ENCODE assay signal across 11 cellular contexts in the genomic region with DNA sequence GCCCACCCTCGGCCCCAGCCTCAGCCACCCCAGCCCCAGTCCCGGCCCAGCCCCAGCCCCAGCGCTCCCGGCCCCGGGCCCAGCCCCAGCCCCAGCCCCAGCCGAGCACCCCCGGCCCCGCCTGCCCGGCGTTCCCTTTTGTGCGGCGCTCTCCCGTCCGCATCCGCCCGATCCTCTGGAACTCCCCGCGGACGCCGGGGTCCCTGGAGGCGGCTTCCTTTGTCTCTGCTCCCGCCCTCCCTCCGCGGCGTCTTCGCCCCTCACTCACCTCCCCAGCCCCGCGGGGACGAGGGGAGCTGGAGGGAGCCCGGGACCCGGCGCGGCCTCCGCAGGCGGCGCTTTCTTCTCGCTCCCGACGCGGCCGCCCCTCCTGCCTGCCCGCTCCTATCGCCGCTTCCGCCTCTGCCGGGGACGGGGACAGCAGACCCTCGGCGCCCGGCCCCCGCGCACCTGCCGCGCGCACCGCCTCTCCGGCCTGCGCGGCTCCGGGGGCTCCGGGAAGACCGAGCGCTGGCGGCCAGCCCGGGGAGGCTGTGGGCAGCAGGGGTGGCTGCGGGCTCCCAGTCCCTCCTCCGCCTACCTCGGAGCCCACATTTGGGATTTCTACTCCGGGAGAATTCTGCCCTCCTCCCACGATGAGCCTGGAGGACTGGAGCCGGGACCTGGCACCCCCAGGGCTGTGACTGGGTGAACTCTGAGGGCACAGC. TPM values are rescaled to one million over a fixed set of nuclear protein-coding genes. Genes with fewer than 3 reads are reported as not detected.
DNase-seq lines count a peak whose midpoint lies in the region; ATAC-seq and TF ChIP-seq lines count a peak whose summit lies in the region.
"Had no signal": no experiment of that assay in that cellular context is flagged by ENCODE, and none has a peak within 500 bp of the region (broad histone marks: within the 10 kb centered on the region; RNA-seq: fewer than 3 reads in every experiment).

No MANE protein-coding gene starts in this region.

- H3K27ac ChIP-seq in right atrium auricular region (no peak overlapping the region), spleen (no peak overlapping the region)

- H3K4me3 Mint-ChIP-seq in activated CD4-positive, alpha-beta T cell treated with anti-CD3 and anti-CD28 coated beads for 36 hours: peak overlapping the region; percentile 46
- H3K4me3 Mint-ChIP-seq in activated B cell treated with CpG ODN at 0.5 μM for 24 hours: peak overlapping the region; percentile 76

- H3K9me3 Mint-ChIP-seq in activated CD4-positive, alpha-beta T cell treated with anti-CD3 and anti-CD28 coated beads for 36 hours (ENCODE audit: low read depth): no peaks in the 10 kb centered on the region
- H3K9me3 Mint-ChIP-seq in activated B cell treated with CpG ODN at 0.5 μM for 24 hours: no peaks in the 10 kb centered on the region

- POLR2A ChIA-PET in activated CD4-positive, alpha-beta T cell treated with anti-CD3 and anti-CD28 coated beads for 36 hours (lab: Charles Lee): interaction anchor here (0.5 to 1.1 kb wide), 2 partner anchors 17 to 30 kb away, joined by 3 to 5 read pairs; no protein-coding TSS in a partner anchor
- POLR2A ChIA-PET in activated B cell treated with CpG ODN at 0.5 μM for 24 hours (lab: Charles Lee): interaction anchor here (0.6 to 4.5 kb wide), 14 partner anchors 11 to 293 kb away, joined by 3 to 159 read pairs (median 6); a partner anchor contains a TSS

- no peak overlapping the region for H3K27ac Mint-ChIP-seq in activated CD4-positive, alpha-beta T cell treated with anti-CD3 and anti-CD28 coated beads for 36 hours
- no peak overlapping the region for H3K27ac Mint-ChIP-seq in activated B cell treated with CpG ODN at 0.5 μM for 24 hours

- no peaks in the 10 kb centered on the region for H3K9me3 ChIP-seq in right atrium auricular region
- no peaks in the 10 kb centered on the region for H3K9me3 ChIP-seq in spleen

- peaks cover 24% of the 10 kb centered on the region for H3K27me3 Mint-ChIP-seq in activated CD4-positive, alpha-beta T cell treated with anti-CD3 and anti-CD28 coated beads for 36 hours
- peaks cover 6% of the 10 kb centered on the region for H3K27me3 Mint-ChIP-seq in activated B cell treated with CpG ODN at 0.5 μM for 24 hours

- peak; percentile 50 for DNase-seq in activated CD4-positive, alpha-beta T cell treated with anti-CD3 and anti-CD28 coated beads for 36 hours
- no peak for DNase-seq in activated CD4-positive, alpha-beta T cell treated with anti-CD3 and anti-CD28 coated beads, Interleukin-2, amount 50 U/mL, for 4 hours
- peak; percentile 48 for DNase-seq in activated B cell treated with CpG ODN at 0.5 μM for 24 hours
- DNase-seq in right atrium auricular region (ENCODE audit: low spot score): no peak
- DNase-seq in spleen: no peak
- DNase-seq in NCI-H1048 (lab: John Stamatoyannopoulos, UW): no peak

- ATAC-seq in activated CD4-positive, alpha-beta T cell treated with anti-CD3 and anti-CD28 coated beads for 36 hours: peak; percentile 9
- ATAC-seq in activated B cell treated with CpG ODN at 0.5 μM for 24 hours (ENCODE audit: low read depth) (peak; percentile 6), HG03139 (IDR thresholded peaks at IDR 0.05; ENCODE audit: unreplicated experiment) (no peak), GM19467 (IDR thresholded peaks at IDR 0.05; ENCODE audit: unreplicated experiment) (no peak)

- peaks cover 0 to 4% of the 10 kb centered on the region in 2 donors for H3K27me3 ChIP-seq in right atrium auricular region
- peaks cover 7 to 78% (median 40%) of the 10 kb centered on the region in 7 donors for H3K27me3 ChIP-seq in spleen (replicated peaks in 1 of 7)

- intact Hi-C loops in activated CD4-positive, alpha-beta T cell treated with anti-CD3 and anti-CD28 coated beads for 36 hours (cut with DNase I, micrococcal nuclease): loop anchor here (1.0 to 10.0 kb wide), 15 partner anchors 15 to 341 kb away; a partner anchor contains a TSS
- intact Hi-C loops in activated B cell treated with CpG ODN at 0.5 μM for 24 hours (cut with micrococcal nuclease): loop anchor here (1.0 to 5.0 kb wide), 9 partner anchors 25 to 1358 kb away; a partner anchor contains a TSS
- intact Hi-C loops in spleen (cut with DNase I; ENCODE audit: low total_unique reads): no loop called here

- 6 to 34% (median 14%) methylated on average over 28 to 71 of the region's 71 CpGs for WGBS in spleen, 5 donors

- TF ChIP-seq CTCF in activated B cell treated with CpG ODN at 0.5 μM for 24 hours (IDR thresholded peaks at IDR 0.05) (no peak), right atrium auricular region (IDR thresholded peaks at IDR 0.05) (no peak), spleen (IDR thresholded peaks at IDR 0.05 in 8 of 11, conservative IDR thresholded peaks at IDR 0.05 in 3 of 11) (no peak)

- H3K36me3 Mint-ChIP-seq in activated CD4-positive, alpha-beta T cell treated with anti-CD3 and anti-CD28 coated beads for 36 hours (ENCODE audit: low read depth): no peaks in the 10 kb centered on the region
- H3K36me3 Mint-ChIP-seq in activated B cell treated with CpG ODN at 0.5 μM for 24 hours (ENCODE audit: low read depth): no peaks in the 10 kb centered on the region

- H3K4me1 ChIP-seq in right atrium auricular region: peaks cover 0 to 38% of the 10 kb centered on the region in 2 donors
- peaks cover 4 to 50% (median 29%) of the 10 kb centered on the region in 6 donors for H3K4me1 ChIP-seq in spleen

- TF ChIP-seq POLR2A in spleen (IDR thresholded peaks at IDR 0.05): no peak

- H3K4me3 ChIP-seq in right atrium auricular region: peak overlapping the region; percentile 26 to 59
- H3K4me3 ChIP-seq in spleen: peak overlapping the region in 6 of 8 donors; percentile 3 to 73 (median 47)

- H3K36me3 ChIP-seq in right atrium auricular region (no peaks in the 10 kb centered on the region), spleen (no peaks in the 10 kb centered on the region)

- CTCF ChIA-PET in activated CD4-positive, alpha-beta T cell treated with anti-CD3 and anti-CD28 coated beads for 36 hours (lab: Charles Lee): interaction anchor here (0.7 to 1.3 kb wide), 8 partner anchors 10 to 257 kb away, joined by 3 to 6 read pairs (median 3); no protein-coding TSS in a partner anchor
- CTCF ChIA-PET in activated B cell treated with CpG ODN at 0.5 μM for 24 hours (lab: Charles Lee): interaction anchor here (0.6 to 3.6 kb wide), 13 partner anchors 15 to 856 kb away, joined by 3 to 34 read pairs (median 7); no protein-coding TSS in a partner anchor

- H3K4me1 Mint-ChIP-seq in activated CD4-positive, alpha-beta T cell treated with anti-CD3 and anti-CD28 coated beads for 36 hours: peaks cover 11% of the 10 kb centered on the region
- H3K4me1 Mint-ChIP-seq in activated B cell treated with CpG ODN at 0.5 μM for 24 hours: peaks cover 27% of the 10 kb centered on the region

RNA-seq across cellular contexts. Expression of a gene that starts 14.0 kb away (rescaled TPM):
- 10 to 100 TPM; 22.7 to 24.4 TPM for total RNA-seq in activated CD4-positive, alpha-beta T cell treated with anti-CD3 and anti-CD28 coated beads for 36 hours
- total RNA-seq in activated B cell treated with CpG ODN at 0.5 μM for 24 hours (25.8 and 27.1 TPM in 2 replicates), right atrium auricular region (10 to 100 TPM; 22.5 to 27.9 TPM), spleen (10 to 100 TPM; 10.6 to 27.2 (median 16.9) TPM)
- polyA plus RNA-seq in spleen: 10 to 100 TPM in 1 of 3 donors, 1 to 10 TPM in 2; 4.6 to 16.3 (median 5.6) TPM

RNA-seq across cellular contexts. Expression of a gene that starts 20.6 kb away (rescaled TPM):
- total RNA-seq in activated CD4-positive, alpha-beta T cell treated with anti-CD3 and anti-CD28 coated beads for 36 hours: 10 to 100 TPM; 30.5 to 51.7 TPM
- 25.8 and 28.9 TPM in 2 replicates for total RNA-seq in activated B cell treated with CpG ODN at 0.5 μM for 24 hours
- total RNA-seq in right atrium auricular region: 10 to 100 TPM; 26.8 to 32.2 TPM
- total RNA-seq in spleen: 10 to 100 TPM; 23.3 to 93.8 (median 51.0) TPM
- 100 to 1,000 TPM; 131 to 230 (median 163) TPM for polyA plus RNA-seq in spleen

RNA-seq across cellular contexts. Expression of a gene that starts 34.0 kb away (rescaled TPM):
- 1 to 10 TPM; 3.5 to 4.2 TPM for total RNA-seq in activated CD4-positive, alpha-beta T cell treated with anti-CD3 and anti-CD28 coated beads for 36 hours
- 0.67 and 1.2 TPM in 2 replicates for total RNA-seq in activated B cell treated with CpG ODN at 0.5 μM for 24 hours
- total RNA-seq in right atrium auricular region: 10 to 100 TPM; 31.8 to 68.4 TPM
- 10 to 100 TPM in 5 of 7 donors, 1 to 10 TPM in 2; 3.8 to 39.0 (median 15.4) TPM for total RNA-seq in spleen
- polyA plus RNA-seq in spleen: 10 to 100 TPM; 20.8 to 64.3 (median 27.8) TPM

RNA-seq across cellular contexts. Expression of a gene that starts 40.2 kb away (rescaled TPM):
- total RNA-seq in activated CD4-positive, alpha-beta T cell treated with anti-CD3 and anti-CD28 coated beads for 36 hours: not detected
- not detected in 2 replicates for total RNA-seq in activated B cell treated with CpG ODN at 0.5 μM for 24 hours
- not detected for total RNA-seq in right atrium auricular region
- total RNA-seq in spleen: not detected
- polyA plus RNA-seq in spleen: not detected
- total RNA-seq: osteocyte, subcutaneous adipose tissue had no signal
- polyA plus RNA-seq: BJ had no signal

RNA-seq across cellular contexts. Expression of a gene that starts 52.0 kb away (rescaled TPM):
- total RNA-seq in activated CD4-positive, alpha-beta T cell treated with anti-CD3 and anti-CD28 coated beads for 36 hours: not detected
- total RNA-seq in activated B cell treated with CpG ODN at 0.5 μM for 24 hours (not detected in 2 replicates), right atrium auricular region (10 to 100 TPM; 22.0 to 61.8 TPM), spleen (under 1 TPM in 3 of 7 donors, not detected in 4; 0.39 to 0.85 (median 0.60) TPM)
- polyA plus RNA-seq in spleen: under 1 TPM; 0.20 to 0.80 (median 0.21) TPM
- total RNA-seq: osteocyte had no signal
- polyA plus RNA-seq: BJ had no signal

Comparison
In these comparisons a context has a peak if more than half of its experiments do, and no peak if none do; other contexts are left out.
1. DNase-seq: peak in activated CD4-positive, alpha-beta T cell treated with anti-CD3 and anti-CD28 coated beads for 36 hours (single experiment) and activated B cell treated with CpG ODN at 0.5 μM for 24 hours (single experiment); none in activated CD4-positive, alpha-beta T cell treated with anti-CD3 and anti-CD28 coated beads, Interleukin-2, amount 50 U/mL, for 4 hours (0 of 2), right atrium auricular region (single experiment), spleen (single experiment) and NCI-H1048 (single experiment).
2. ATAC-seq: peak in activated CD4-positive, alpha-beta T cell treated with anti-CD3 and anti-CD28 coated beads for 36 hours (single experiment) and activated B cell treated with CpG ODN at 0.5 μM for 24 hours (single experiment); none in HG03139 (single experiment) and GM19467 (single experiment).